Comparison of ENCODE assay signal across 18 cellular contexts in the genomic region with DNA sequence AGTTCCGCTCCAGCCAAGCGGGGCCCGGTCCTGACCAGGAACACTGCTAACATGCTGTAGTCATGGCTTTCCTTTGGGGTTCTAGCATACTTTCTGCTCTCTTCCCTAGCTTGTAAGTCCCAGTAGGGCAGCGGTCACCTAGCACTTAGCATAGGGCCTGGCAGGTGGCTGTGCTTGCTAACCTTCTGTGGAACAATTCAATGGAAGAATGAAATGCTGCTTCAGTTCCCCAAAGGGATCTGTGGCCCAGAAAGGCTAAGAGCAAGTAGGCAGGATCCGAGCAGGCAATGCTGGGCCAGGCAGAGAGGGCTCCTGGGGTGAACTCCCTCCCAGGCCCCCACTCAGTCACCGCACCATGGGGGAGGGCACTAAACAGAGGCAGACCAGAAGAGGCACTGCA.
DNase-seq lines count a peak whose midpoint lies in the region; ATAC-seq and TF ChIP-seq lines count a peak whose summit lies in the region.
"Had no signal": no experiment of that assay in that cellular context is flagged by ENCODE, and none has a peak within 500 bp of the region (broad histone marks: within the 10 kb centered on the region; RNA-seq: fewer than 3 reads in every experiment).

No MANE protein-coding gene starts in this region.

- H3K27ac Mint-ChIP-seq in Calu3 (ENCODE audit: unreplicated experiment), result peak overlapping the region; percentile 82
- H3K27ac Mint-ChIP-seq: H9 had no signal

- intact Hi-C loops in Calu3 (cut with micrococcal nuclease; ENCODE audit: unreplicated experiment) (no loop called here), dorsolateral prefrontal cortex (cut with DNase I) (no loop called here)

- CTCF ChIA-PET in Calu3 (lab: Charles Lee), result no interaction called here

- peak; percentile 18 for ATAC-seq in HG02852 (IDR thresholded peaks at IDR 0.05; ENCODE audit: unreplicated experiment)
- ATAC-seq in HG02970 (IDR thresholded peaks at IDR 0.05; ENCODE audit: low FRiP score, unreplicated experiment), result no peak

- H3K36me3 Mint-ChIP-seq in Calu3 (ENCODE audit: insufficient read depth, unreplicated experiment), result peaks cover 11% of the 10 kb centered on the region

- no peaks in the 10 kb centered on the region for H3K9me3 Mint-ChIP-seq in Calu3 (ENCODE audit: low read depth, unreplicated experiment)
- H3K9me3 Mint-ChIP-seq: H9 had no signal

- peak overlapping the region in 40 of 59 donors; percentile 12 to 83 (median 54) for H3K27ac ChIP-seq in dorsolateral prefrontal cortex
- H3K27ac ChIP-seq: foreskin keratinocyte, SK-N-MC had no signal

- TF ChIP-seq CTCF in Calu3 (IDR thresholded peaks at IDR 0.05; ENCODE audit: unreplicated experiment) (no peak), dorsolateral prefrontal cortex (IDR thresholded peaks at IDR 0.05 in 54 of 56, conservative IDR thresholded peaks at IDR 0.05 in 2 of 56; ENCODE audit: low read depth in 1 of 56, partially characterized antibody in 56 of 56) (no peak), retinal pigment epithelial cell (conservative IDR thresholded peaks at IDR 0.05; ENCODE audit: low read depth, low read length) (no peak)

- peak overlapping the region; percentile 18 for H3K4me3 Mint-ChIP-seq in Calu3 (ENCODE audit: low read depth, unreplicated experiment)
- H3K4me3 Mint-ChIP-seq: H9 had no signal

- H3K27me3 Mint-ChIP-seq in Calu3 (ENCODE audit: unreplicated experiment), result peaks cover 35% of the 10 kb centered on the region

- peaks cover 25% of the 10 kb centered on the region for H3K4me1 Mint-ChIP-seq in Calu3 (ENCODE audit: low read depth, unreplicated experiment)

- BruUV-seq in Calu3 (replicated peaks; lab: Mats Ljungman, UMichigan), result no TSS peak

- no peaks in the 10 kb centered on the region for H3K27me3 ChIP-seq in dorsolateral prefrontal cortex
- H3K27me3 ChIP-seq: BE2C, ovary had no signal

- H3K4me3 ChIP-seq in dorsolateral prefrontal cortex, result no peak overlapping the region
- H3K4me3 ChIP-seq in retinal pigment epithelial cell (ENCODE audit: low read length), result no peak overlapping the region
- H3K4me3 ChIP-seq: coronary artery, mucosa of descending colon, ovary, SK-N-MC had no signal

- DNase-seq in Calu3 (no peak), dorsolateral prefrontal cortex (no peak), retinal pigment epithelial cell (ENCODE audit: low read depth) (peak; percentile 5), HT-29 (ENCODE audit: low spot score) (no peak), NCI-H510A (lab: John Stamatoyannopoulos, UW) (no peak)
- DNase-seq: activated CD4-positive, alpha-beta T cell treated with anti-CD3 and anti-CD28 coated beads for 48 hours; activated CD8-positive, alpha-beta memory T cell treated with anti-CD3 and anti-CD28 coated beads, Interleukin-2, amount 50 U/mL, for 48 hours; activated gamma-delta T cell; BE2C; DND-41; H9 had no signal
